In the genomic region with DNA sequence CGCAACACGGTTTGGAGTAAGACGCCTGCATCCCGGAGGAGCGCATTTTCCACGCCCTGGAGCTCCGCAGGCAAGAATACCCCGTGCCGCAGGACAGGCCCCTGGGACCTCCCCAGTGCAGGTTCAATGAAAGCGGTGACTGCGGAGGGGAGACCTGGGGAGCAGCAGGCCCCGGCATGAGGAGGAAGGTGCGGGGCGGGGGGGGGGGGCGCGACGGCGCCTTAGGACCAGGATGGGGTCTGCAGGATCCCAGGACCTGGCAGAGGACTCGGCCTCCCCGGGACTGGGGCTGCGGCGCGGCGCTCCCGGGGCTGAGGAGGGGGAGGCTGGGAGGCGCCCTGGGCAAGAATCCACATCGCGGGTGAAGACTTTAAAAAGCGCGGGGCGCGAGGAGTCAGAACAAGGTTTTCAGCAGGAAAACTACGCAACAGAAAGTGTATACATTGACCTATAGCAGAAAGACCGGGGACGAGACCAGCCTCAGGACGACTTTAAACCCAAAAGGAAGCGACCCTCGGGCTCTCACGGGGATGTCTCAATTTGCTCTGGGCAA, we compare ENCODE assay signal across 7 cellular contexts. TPM values are rescaled to one million over a fixed set of nuclear protein-coding genes. Genes with fewer than 3 reads are reported as not detected.
DNase-seq lines count a peak whose midpoint lies in the region; ATAC-seq, FAIRE-seq and TF ChIP-seq lines count a peak whose summit lies in the region.

No MANE protein-coding gene starts in this region.

- H3K56ac ChIP-seq in IMR-90 (ENCODE audit: extremely low read depth, insufficient read depth, low read length), result peak overlapping the region; percentile 53

- H3K4ac ChIP-seq in IMR-90 (ENCODE audit: low read depth, low read length), result peak overlapping the region; percentile 71

- dilution Hi-C loops in IMR-90 (cut with HindIII; ENCODE audit: low sequenced_read_pairs, unreplicated experiment), result no loop called here

- peaks cover 7% of the 10 kb centered on the region for H3K4me1 Mint-ChIP-seq in astrocyte (ENCODE audit: low read depth, unreplicated experiment)

- peak overlapping the region; percentile 65 for H2BK5ac ChIP-seq in IMR-90 (ENCODE audit: low read depth, low read length, poor library complexity, severe bottlenecking)

- H4K5ac ChIP-seq in IMR-90 (ENCODE audit: low read depth, low read length), result peak overlapping the region; percentile 61

- peaks cover 8% of the 10 kb centered on the region for H3K9me3 Mint-ChIP-seq in astrocyte (ENCODE audit: unreplicated experiment)

- FAIRE-seq in astrocyte (lab: Jason Lieb, UNC), result no peak
- no peak for FAIRE-seq in small intestine (lab: Jason Lieb, UNC)

- no peaks in the 10 kb centered on the region for H3K27me3 ChIP-seq in IMR-90 (ENCODE audit: control insufficient read depth, insufficient read depth, low read length)
- H3K27me3 ChIP-seq in astrocyte (ENCODE audit: insufficient read depth, low read length), result no peaks in the 10 kb centered on the region
- H3K27me3 ChIP-seq in small intestine (ENCODE audit: control insufficient read depth in 2 of 2, insufficient read depth in 2 of 2, low read length in 2 of 2), result no peaks in the 10 kb centered on the region

- H3K14ac ChIP-seq in IMR-90 (replicated peaks; ENCODE audit: low read depth, low read length), result peak overlapping the region; percentile 38; the same call in 1 of the 2 replicates

- H3K9me1 ChIP-seq in IMR-90 (ENCODE audit: insufficient read depth, low read length), result peaks cover 4% of the 10 kb centered on the region; the same call in 1 of the 2 replicates

- H3K27ac ChIP-seq in IMR-90 (ENCODE audit: insufficient read depth, low read length), result peak overlapping the region; percentile 85
- H3K27ac ChIP-seq in astrocyte (ENCODE audit: low read depth, low read length), result peak overlapping the region; percentile 64
- peak overlapping the region; percentile 82 to 94 for H3K27ac ChIP-seq in small intestine (ENCODE audit: low read depth in 1 of 2, low read length in 1 of 2)

- ATAC-seq in GM21515 (IDR thresholded peaks at IDR 0.05; ENCODE audit: unreplicated experiment) (peak; percentile 17), IMR-90 (ENCODE audit: low read depth) (peak; percentile 44)

- CTCF ChIA-PET in IMR-90 (lab: Yijun Ruan, JAX), result no interaction called here

- 0% methylated on average over 12 of the region's 39 CpGs; no CpG with 5 or more reads in 1 of the 2 experiments for WGBS in IMR-90 (ENCODE audit: extremely low coverage in 2 of 2, insufficient read length in 1 of 2), 2 experiments
- 1 to 2% (median 1%) methylated on average over 33 to 39 of the region's 39 CpGs for WGBS in small intestine, 3 donors

- H4K8ac ChIP-seq in IMR-90 (ENCODE audit: low read depth in 2 of 2, low read length in 2 of 2), result peak overlapping the region; percentile 88 to 90; a peak in 3 of 4 replicates

- no peak overlapping the region for H2BK20ac ChIP-seq in IMR-90 (ENCODE audit: low read depth, low read length)

- DNase-seq in GM10266 (ENCODE audit: extremely low spot score), result peak; percentile 16
- DNase-seq in IMR-90, result no peak
- no peak for DNase-seq in astrocyte (ENCODE audit: low read depth)
- DNase-seq in small intestine, result no peak
- DNase-seq in MV-4-11 (lab: John Stamatoyannopoulos, UW), result no peak

- BruUV-seq in IMR-90 (replicated peaks; lab: Mats Ljungman, UMichigan), result TSS peak; percentile 75

- peak overlapping the region; percentile 90 for H3K9ac ChIP-seq in IMR-90 (ENCODE audit: low read depth, low read length)
- peak overlapping the region; percentile 91 for H3K9ac ChIP-seq in astrocyte (ENCODE audit: low read length)

- peak overlapping the region; percentile 93 for H2AFZ ChIP-seq in IMR-90 (replicated peaks; ENCODE audit: low read length, poor library complexity)
- H2AFZ ChIP-seq in astrocyte (ENCODE audit: low read depth, low read length), result peak overlapping the region; percentile 80

- H3K27me3 Mint-ChIP-seq in astrocyte (ENCODE audit: low read depth, unreplicated experiment), result no peaks in the 10 kb centered on the region

- H3K23ac ChIP-seq in IMR-90 (ENCODE audit: low read depth, low read length), result peak overlapping the region; percentile 14; the same call in 1 of the 2 replicates

- peak overlapping the region; percentile 88 for H3K27ac Mint-ChIP-seq in astrocyte (ENCODE audit: unreplicated experiment)

- H2BK120ac ChIP-seq in IMR-90 (ENCODE audit: low read depth, low read length), result no peak overlapping the region

- peak overlapping the region; percentile 47 for H2AK9ac ChIP-seq in IMR-90 (replicated peaks; ENCODE audit: low read depth, low read length, poor library complexity)

- no peaks in the 10 kb centered on the region; the same call in 1 of the 2 replicates for H3K4me1 ChIP-seq in IMR-90 (ENCODE audit: control insufficient read depth, insufficient read depth, low read length)
- peaks cover 2% of the 10 kb centered on the region for H3K4me1 ChIP-seq in astrocyte (ENCODE audit: insufficient read depth, low read length)
- H3K4me1 ChIP-seq in small intestine (ENCODE audit: control insufficient read depth in 2 of 2, insufficient read depth in 1 of 2, low read depth in 1 of 2, low read length in 1 of 2), result peaks cover 0 to 3% of the 10 kb centered on the region in 2 donors

- H3K9me3 ChIP-seq in IMR-90 (ENCODE audit: control insufficient read depth, insufficient read depth, low read length) (no peaks in the 10 kb centered on the region), astrocyte (ENCODE audit: insufficient read depth, low read depth, low read length) (peaks cover 7% of the 10 kb centered on the region), iPS-18c (ENCODE audit: control insufficient read depth, insufficient read depth, low read length) (no peaks in the 10 kb centered on the region), small intestine (ENCODE audit: control insufficient read depth, low read depth) (no peaks in the 10 kb centered on the region)

- H3K18ac ChIP-seq in IMR-90 (ENCODE audit: low read depth, low read length), result 0 out of 2 replicates have a peak overlapping the region, but pooled peaks have one; percentile 30

- H3K4me2 ChIP-seq in IMR-90 (ENCODE audit: low read depth, low read length), result peak overlapping the region; percentile 94
- peak overlapping the region; percentile 97 for H3K4me2 ChIP-seq in astrocyte (ENCODE audit: low read length)

- intact Hi-C loops in IMR-90 (cut with micrococcal nuclease), result loop anchor here (1.0 to 5.0 kb wide), 2 partner anchors 42 to 93 kb away; no protein-coding TSS in a partner anchor

- peaks cover 18% of the 10 kb centered on the region for H3K79me2 ChIP-seq in astrocyte (ENCODE audit: insufficient read depth, low read length)

- no peak overlapping the region; the same call in 1 of the 2 replicates for H4K91ac ChIP-seq in IMR-90 (ENCODE audit: insufficient read depth, low read depth, low read length)

- H4K20me1 ChIP-seq in IMR-90 (ENCODE audit: insufficient read depth, low read length), result no peaks in the 10 kb centered on the region
- H4K20me1 ChIP-seq in astrocyte (ENCODE audit: insufficient read depth, low read length), result no peaks in the 10 kb centered on the region

- no peak for TF ChIP-seq RAD21 in IMR-90 (IDR thresholded peaks at IDR 0.05; ENCODE audit: low read length)

- in situ Hi-C loops in IMR-90 (cut with MboI; ENCODE audit: low sequenced_read_pairs), result no loop called here

- peak overlapping the region; percentile 8; the same call in 1 of the 3 replicates for H2BK15ac ChIP-seq in IMR-90 (ENCODE audit: low read depth, low read length)

- POLR2A ChIA-PET in IMR-90 (lab: Charles Lee; ENCODE audit: unreplicated experiment), result no interaction called here

- peak overlapping the region; percentile 89 for H3K4me3 ChIP-seq in IMR-90 (ENCODE audit: insufficient read depth, low read depth, low read length)
- peak overlapping the region; percentile 97 for H3K4me3 ChIP-seq in astrocyte (ENCODE audit: insufficient read depth, low read depth, low read length)
- peak overlapping the region; percentile 91 for H3K4me3 ChIP-seq in iPS-18c (ENCODE audit: insufficient read depth, low read depth, low read length)
- peak overlapping the region; percentile 76 to 87 for H3K4me3 ChIP-seq in small intestine (ENCODE audit: low read depth in 1 of 2, low read length in 2 of 2)

- H2AK5ac ChIP-seq in IMR-90 (ENCODE audit: low read depth, low read length), result no peak overlapping the region

- no peak for TF ChIP-seq POLR2A in IMR-90 (IDR thresholded peaks at IDR 0.05; ENCODE audit: low read depth, low read length)

- H3K79me1 ChIP-seq in IMR-90 (ENCODE audit: low read depth in 1 of 2, low read length in 2 of 2), result peaks cover 12 to 24% of the 10 kb centered on the region in 2 experiments

- TF ChIP-seq CTCF in GM10266 (IDR thresholded peaks at IDR 0.05; ENCODE audit: control insufficient read depth, insufficient read depth, low read depth, missing control alignments) (no peak), IMR-90 (conservative IDR thresholded peaks at IDR 0.05; ENCODE audit: low read depth, low read length) (no peak), astrocyte (IDR thresholded peaks at IDR 0.05; ENCODE audit: insufficient read depth, low read depth, low read length) (no peak)

- no peaks in the 10 kb centered on the region for H3K36me3 Mint-ChIP-seq in astrocyte (ENCODE audit: low read depth, unreplicated experiment)

- no peaks in the 10 kb centered on the region for H3K36me3 ChIP-seq in IMR-90 (ENCODE audit: control insufficient read depth, insufficient read depth, low read length)
- H3K36me3 ChIP-seq in astrocyte (ENCODE audit: insufficient read depth, low read length), result no peaks in the 10 kb centered on the region
- no peaks in the 10 kb centered on the region for H3K36me3 ChIP-seq in small intestine (ENCODE audit: control insufficient read depth in 2 of 2, insufficient read depth in 2 of 2, low read length in 2 of 2)

- H3K4me3 Mint-ChIP-seq in astrocyte (ENCODE audit: unreplicated experiment), result peak overlapping the region; percentile 91

RNA-seq across cellular contexts. Expression of a gene that starts 0.4 kb away (rescaled TPM):
- total RNA-seq in IMR-90 (2012; rRNA removed), result 8.1 and 8.8 TPM in 2 replicates
- 3.8 and 4.0 TPM in 2 replicates for polyA plus RNA-seq in IMR-90 (2012; rRNA removed)
- 1.2 and 1.7 TPM in 2 replicates for polyA plus RNA-seq in IMR-90 (2012; cell fraction: cytosol; rRNA removed)
- polyA plus RNA-seq in IMR-90 (2012; cell fraction: nucleus; rRNA removed; ENCODE audit: low replicate concordance), result 1.5 and 8.7 TPM in 2 replicates
- total RNA-seq in astrocyte, result 18.8 and 21.1 TPM in 2 replicates
- 1 to 10 TPM; 2.2 to 4.4 (median 3.4) TPM for polyA plus RNA-seq in small intestine

RNA-seq across cellular contexts. Expression of a gene that starts 52.2 kb away (rescaled TPM):
- total RNA-seq in IMR-90 (2012; rRNA removed) (3.9 and 4.1 TPM in 2 replicates), astrocyte (5.6 and 6.4 TPM in 2 replicates)
- polyA plus RNA-seq in IMR-90 (2012; rRNA removed) (4.0 and 4.4 TPM in 2 replicates), small intestine (10 to 100 TPM in 2 of 3 donors, 1 to 10 TPM in 1; 4.9 to 18.4 (median 17.2) TPM)
- polyA plus RNA-seq in IMR-90 (2012; cell fraction: cytosol; rRNA removed), result 0.95 and 1.2 TPM in 2 replicates
- polyA plus RNA-seq in IMR-90 (2012; cell fraction: nucleus; rRNA removed; ENCODE audit: low replicate concordance), result 9.8 and 18.8 TPM in 2 replicates
